ENCODE assay signal across 1 cellular context in genomic region chr11:112837162-112837826, GRCh38.
TF ChIP-seq lines count a peak whose summit lies in the region.

No MANE protein-coding gene starts in this region.

TF ChIP-seq in A549, 52 proteins besides CTCF, POLR2A, EP300 and RAD21 (continued from another document):
- TF ChIP-seq, protein P1, sequence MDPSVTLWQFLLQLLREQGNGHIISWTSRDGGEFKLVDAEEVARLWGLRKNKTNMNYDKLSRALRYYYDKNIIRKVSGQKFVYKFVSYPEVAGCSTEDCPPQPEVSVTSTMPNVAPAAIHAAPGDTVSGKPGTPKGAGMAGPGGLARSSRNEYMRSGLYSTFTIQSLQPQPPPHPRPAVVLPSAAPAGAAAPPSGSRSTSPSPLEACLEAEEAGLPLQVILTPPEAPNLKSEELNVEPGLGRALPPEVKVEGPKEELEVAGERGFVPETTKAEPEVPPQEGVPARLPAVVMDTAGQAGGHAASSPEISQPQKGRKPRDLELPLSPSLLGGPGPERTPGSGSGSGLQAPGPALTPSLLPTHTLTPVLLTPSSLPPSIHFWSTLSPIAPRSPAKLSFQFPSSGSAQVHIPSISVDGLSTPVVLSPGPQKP (IDR thresholded peaks at IDR 0.05; ENCODE audit: low read depth, low read length), result no peak
- TF ChIP-seq ZC3H11A (IDR thresholded peaks at IDR 0.05) (no peak), BHLHE40 (IDR thresholded peaks at IDR 0.05; ENCODE audit: low read depth, low read length) (no peak), KDM1A (IDR thresholded peaks at IDR 0.05; ENCODE audit: low read depth) (no peak), HOXA7 (CRISPR knock-in tag; IDR thresholded peaks at IDR 0.05) (no peak), FOXS1 (CRISPR knock-in tag; IDR thresholded peaks at IDR 0.05) (no peak), MAZ (IDR thresholded peaks at IDR 0.05; ENCODE audit: borderline replicate concordance, low read depth, low read length) (no peak), JUNB (IDR thresholded peaks at IDR 0.05) (no peak)
